ENCODE assay signal across 8 cellular contexts in the genomic region with DNA sequence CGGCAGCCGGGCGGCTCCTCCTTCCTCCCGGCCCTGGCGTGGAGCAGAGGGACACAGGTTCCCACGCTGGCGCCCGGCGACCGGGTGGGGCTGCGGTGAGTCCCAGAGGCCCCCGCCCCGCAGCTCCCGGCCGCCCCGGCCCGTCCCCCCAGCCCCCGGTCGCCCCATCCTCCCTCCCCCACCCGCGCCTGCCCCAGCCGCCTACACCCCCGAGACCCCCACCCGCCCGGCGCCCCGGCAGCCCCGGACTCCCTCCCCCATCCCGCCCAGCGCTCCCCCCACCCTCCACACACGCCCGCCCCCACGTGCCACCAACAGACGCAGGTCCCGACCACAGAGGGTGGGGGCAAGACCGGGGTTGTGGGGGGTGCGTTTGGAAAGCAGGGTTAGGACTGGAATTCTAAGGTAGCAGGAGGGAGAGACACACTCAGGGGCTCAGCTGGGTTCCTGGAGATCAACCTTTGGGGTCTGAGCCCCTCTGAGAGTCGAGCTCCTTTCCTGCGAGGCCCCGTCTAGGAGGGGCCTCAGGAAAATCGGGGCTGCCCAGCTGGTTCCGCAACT.
DNase-seq lines count a peak whose midpoint lies in the region; ATAC-seq, FAIRE-seq and TF ChIP-seq lines count a peak whose summit lies in the region.

No MANE protein-coding gene starts in this region.

- TF ChIP-seq POLR2A in H54 (IDR thresholded peaks at IDR 0.05; ENCODE audit: low read depth, low read length) = peak; percentile 80

- H3K27ac Mint-ChIP-seq in stimulated activated naive B cell treated with anti-CD40 and anti-IgM and Interleukin-4, amounts not matched to agents 10 μg/mL and 1 μg/mL and 100 μg/mL, for 72 hours = peak overlapping the region; percentile 85

- H3K4me3 ChIP-seq in WI38 (ENCODE audit: low read depth, low read length) (peak overlapping the region; percentile 59), foreskin fibroblast (ENCODE audit: low read depth in 1 of 2, low read length in 2 of 2) (peak overlapping the region; percentile 52 to 56)

- H3K27me3 Mint-ChIP-seq in stimulated activated naive B cell treated with anti-CD40 and anti-IgM and Interleukin-4, amounts not matched to agents 10 μg/mL and 1 μg/mL and 100 μg/mL, for 72 hours = peaks cover 7 to 32% of the 10 kb centered on the region in 2 donors

- peaks cover 19 to 27% of the 10 kb centered on the region in 2 donors for H3K4me1 Mint-ChIP-seq in stimulated activated naive B cell treated with anti-CD40 and anti-IgM and Interleukin-4, amounts not matched to agents 10 μg/mL and 1 μg/mL and 100 μg/mL, for 72 hours

- H3K36me3 Mint-ChIP-seq in stimulated activated naive B cell treated with anti-CD40 and anti-IgM and Interleukin-4, amounts not matched to agents 10 μg/mL and 1 μg/mL and 100 μg/mL, for 72 hours = peaks cover 3 to 13% of the 10 kb centered on the region in 2 donors

- DNase-seq in H54 (ENCODE audit: insufficient read length, low spot score) (no peak), foreskin fibroblast (no peak), NCI-H226 (no peak), DMS153 (lab: John Stamatoyannopoulos, UW) (no peak)
- no peak for DNase-seq in stimulated activated naive B cell treated with anti-CD40 and anti-IgM and Interleukin-4, amounts not matched to agents 10 μg/mL and 1 μg/mL and 100 μg/mL, for 72 hours

- no peak for TF ChIP-seq CTCF in WI38 (IDR thresholded peaks at IDR 0.05; ENCODE audit: low read depth, low read length)
- TF ChIP-seq CTCF in foreskin fibroblast (IDR thresholded peaks at IDR 0.05; ENCODE audit: low read depth, low read length) = no peak

- peak overlapping the region; percentile 73 to 78 for H3K4me3 Mint-ChIP-seq in stimulated activated naive B cell treated with anti-CD40 and anti-IgM and Interleukin-4, amounts not matched to agents 10 μg/mL and 1 μg/mL and 100 μg/mL, for 72 hours

- H3K9me3 Mint-ChIP-seq in stimulated activated naive B cell treated with anti-CD40 and anti-IgM and Interleukin-4, amounts not matched to agents 10 μg/mL and 1 μg/mL and 100 μg/mL, for 72 hours = no peaks in the 10 kb centered on the region

- no peak for FAIRE-seq in H54 (lab: Jason Lieb, UNC)

- ATAC-seq in stimulated activated naive B cell treated with anti-CD40 and anti-IgM and Interleukin-4, amounts not matched to agents 10 μg/mL and 1 μg/mL and 100 μg/mL, for 72 hours (replicated peaks) = peak in 1 of 2 donors; percentile 12
- ATAC-seq in GM19452 (IDR thresholded peaks at IDR 0.05; ENCODE audit: unreplicated experiment) (no peak), GM19328 (IDR thresholded peaks at IDR 0.05; ENCODE audit: unreplicated experiment) (no peak)
